Comparison of ENCODE assay signal across 12 cellular contexts in the genomic region with DNA sequence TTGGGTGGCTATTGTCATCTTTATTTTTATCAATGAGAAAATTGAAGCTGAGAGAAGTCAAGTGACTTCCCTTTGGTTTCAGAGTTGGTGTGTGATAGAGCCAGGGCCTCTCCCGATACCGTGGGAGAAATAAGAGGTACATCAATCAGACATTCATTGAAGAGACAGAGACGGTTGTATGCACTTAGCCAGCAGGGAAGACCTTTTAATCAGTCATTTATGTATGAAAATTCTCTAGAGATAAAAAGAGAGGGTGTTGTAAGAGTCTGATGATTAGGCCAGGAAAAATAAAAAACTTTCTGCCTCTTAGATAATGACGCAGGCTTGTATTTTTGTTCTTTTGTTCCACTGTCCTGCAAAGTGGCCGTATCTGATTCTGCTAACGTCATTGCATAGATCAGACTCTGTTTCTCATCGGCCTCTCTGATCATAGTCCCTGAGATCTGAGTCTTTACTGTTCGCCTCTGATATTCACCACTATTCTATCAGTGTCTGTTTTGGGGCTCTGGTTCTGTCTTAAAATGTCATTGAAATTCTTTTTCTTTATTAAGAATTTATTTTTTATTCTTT. TPM values are rescaled to one million over a fixed set of nuclear protein-coding genes. Genes with fewer than 3 reads are reported as not detected.
"Had no signal": no experiment of that assay in that cellular context is flagged by ENCODE, and none has a peak within 500 bp of the region (broad histone marks: within the 10 kb centered on the region; RNA-seq: fewer than 3 reads in every experiment).

No MANE protein-coding gene starts in this region.

- H3K4me3 ChIP-seq: ascending aorta, dorsolateral prefrontal cortex, esophagus muscularis mucosa, gastroesophageal sphincter, pancreas, psoas muscle, right atrium auricular region, thyroid gland, upper lobe of right lung had no signal

- H3K4me1 ChIP-seq: ascending aorta had no signal

- H3K27me3 ChIP-seq: ascending aorta, brain microvascular endothelial cell, dorsolateral prefrontal cortex, esophagus muscularis mucosa, gastroesophageal sphincter, neutrophil, pancreas, right atrium auricular region, thyroid gland, upper lobe of right lung had no signal

- H3K9me3 ChIP-seq: ascending aorta, esophagus muscularis mucosa, gastroesophageal sphincter, neutrophil, pancreas, psoas muscle, right atrium auricular region, thyroid gland, upper lobe of right lung had no signal

- H3K36me3 ChIP-seq: ascending aorta, brain microvascular endothelial cell, esophagus muscularis mucosa, gastroesophageal sphincter, neutrophil, pancreas, right atrium auricular region, thyroid gland, upper lobe of right lung had no signal

- H3K27ac ChIP-seq: ascending aorta, brain microvascular endothelial cell, dorsolateral prefrontal cortex, gastroesophageal sphincter, neutrophil, pancreas, psoas muscle, right atrium auricular region, thyroid gland, upper lobe of right lung had no signal

RNA-seq across cellular contexts. Expression of a gene that starts 50.6 kb away (rescaled TPM):
- total RNA-seq: activated CD4-positive, alpha-beta T cell treated with anti-CD3 and anti-CD28 coated beads, Interleukin-2, amount 10 ng/mL, durations not matched to agents 7 days and 5 days had no signal
